In the genomic region with DNA sequence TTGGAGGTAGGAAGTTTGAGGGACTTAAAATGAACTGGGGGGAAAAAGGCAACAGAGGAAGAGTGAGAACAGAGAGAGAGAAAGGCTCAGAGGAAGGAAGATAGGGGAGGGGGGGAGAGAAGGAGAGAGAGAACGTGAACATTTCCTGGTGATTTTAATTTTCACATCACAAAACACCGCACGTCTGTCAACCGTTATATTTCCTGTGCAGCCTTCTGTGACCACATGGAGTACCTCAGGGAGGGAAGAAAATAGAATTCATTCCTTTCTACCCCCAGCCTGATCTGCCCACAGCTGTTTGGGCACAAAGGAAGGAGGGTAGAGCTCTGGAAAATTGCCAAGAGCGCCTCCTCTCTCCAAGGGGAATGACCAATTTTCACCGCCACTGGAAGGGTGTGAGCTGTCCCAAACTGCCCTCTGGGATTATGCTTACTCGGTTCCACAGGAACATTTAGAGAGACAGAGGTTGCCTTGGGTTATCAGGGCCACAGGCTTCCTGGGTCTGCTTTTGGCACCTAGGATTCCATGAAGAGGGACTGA, we compare ENCODE assay signal across 14 cellular contexts.
"Had no signal": no experiment of that assay in that cellular context is flagged by ENCODE, and none has a peak within 500 bp of the region (broad histone marks: within the 10 kb centered on the region; RNA-seq: fewer than 3 reads in every experiment).

No MANE protein-coding gene starts in this region.

- H3K4me1 ChIP-seq: body of pancreas, foreskin keratinocyte, left lung, tibial nerve, uterus had no signal

- H3K4me3 ChIP-seq: body of pancreas, dorsolateral prefrontal cortex, left lung, tibial nerve, uterus had no signal

- H3K36me3 ChIP-seq: left lung, tibial nerve, uterus had no signal

- H3K27me3 ChIP-seq: body of pancreas, foreskin keratinocyte, left lung, tibial nerve, uterus had no signal

- ATAC-seq: body of pancreas, foreskin keratinocyte, left lung had no signal

- H3K9me3 ChIP-seq: body of pancreas, left lung, tibial nerve, uterus had no signal

- H3K27ac ChIP-seq: body of pancreas, dorsolateral prefrontal cortex, epithelial cell of prostate, foreskin keratinocyte, left lung, tibial nerve, uterus had no signal

- DNase-seq: activated CD4-positive, alpha-beta T cell treated with anti-CD3 and anti-CD28 coated beads, Interleukin-2, amount 50 U/mL, for 4 hours; activated T-cell treated with anti-CD3 and anti-CD28 coated beads for 4 hours; amygdala; body of pancreas; dorsolateral prefrontal cortex; endodermal cell; foreskin keratinocyte; glutamatergic neuron; hippocampal formation; left lung; naive B cell; uterus had no signal
